Comparison of ENCODE assay signal across 16 cellular contexts in the genomic region with DNA sequence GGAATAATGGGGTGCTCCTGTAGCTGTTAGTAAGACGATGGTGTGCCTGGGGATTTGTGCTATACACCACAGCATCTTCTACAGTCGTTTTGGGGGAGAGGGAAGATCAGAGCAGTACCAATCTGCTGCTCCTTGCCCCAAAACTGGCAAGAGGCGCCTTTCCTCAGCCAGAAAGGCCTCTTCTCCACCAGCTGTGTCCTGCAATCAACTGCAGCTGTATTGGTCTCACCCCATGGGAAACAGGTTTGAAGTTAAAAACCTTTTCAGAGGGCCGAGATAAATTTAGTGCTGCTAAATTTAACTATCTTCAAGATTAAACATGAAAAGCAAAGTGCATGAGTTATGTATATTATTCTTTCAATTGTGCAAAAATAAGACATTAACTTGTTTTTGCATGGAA. TPM values are rescaled to one million over a fixed set of nuclear protein-coding genes. Genes with fewer than 3 reads are reported as not detected.
DNase-seq lines count a peak whose midpoint lies in the region; ATAC-seq, FAIRE-seq and TF ChIP-seq lines count a peak whose summit lies in the region.
"Had no signal": no experiment of that assay in that cellular context is flagged by ENCODE, and none has a peak within 500 bp of the region (broad histone marks: within the 10 kb centered on the region; RNA-seq: fewer than 3 reads in every experiment).

No MANE protein-coding gene starts in this region.

- CTCF ChIA-PET in activated B cell treated with CpG ODN at 0.5 μM for 24 hours (lab: Charles Lee) = interaction anchor here (0.8 kb wide), 1 partner anchor 911 kb away, joined by 4 read pairs; a partner anchor contains a TSS

- peak; percentile 70 for FAIRE-seq in GM12891 (lab: Jason Lieb, UNC)
- FAIRE-seq: A549 had no signal

- no peak overlapping the region for H3K27ac Mint-ChIP-seq in activated CD4-positive, alpha-beta T cell treated with anti-CD3 and anti-CD28 coated beads, Interleukin-2, amount 10 ng/mL, durations not matched to agents 24 days and 14 days
- H3K27ac Mint-ChIP-seq in activated B cell treated with CpG ODN at 0.5 μM for 24 hours = peak overlapping the region; percentile 71
- peak overlapping the region in 9 of 10 donors; percentile 40 to 97 (median 69) for H3K27ac Mint-ChIP-seq in naive thymus-derived CD8-positive, alpha-beta T cell

- peak; percentile 53 for DNase-seq in activated CD4-positive, alpha-beta T cell treated with anti-CD3 and anti-CD28 coated beads, Interleukin-2, amount 10 ng/mL, durations not matched to agents 24 days and 14 days
- no peak for DNase-seq in activated CD4-positive, alpha-beta T cell treated with anti-CD3 and anti-CD28 coated beads, Interleukin-2, amount 50 U/mL, for 1 hour
- DNase-seq in GM12891 (ENCODE audit: insufficient read length, low spot score) = no peak
- no peak for DNase-seq in activated B cell treated with CpG ODN at 0.5 μM for 24 hours
- DNase-seq in naive thymus-derived CD8-positive, alpha-beta T cell = no peak
- DNase-seq in mesenteric fat pad (ENCODE audit: low spot score) = no peak
- DNase-seq in NCI-H524 (lab: John Stamatoyannopoulos, UW) = no peak
- no peak for DNase-seq in NCI-H82 (lab: John Stamatoyannopoulos, UW)
- DNase-seq: activated CD4-positive, alpha-beta T cell treated with anti-CD3 and anti-CD28 coated beads for 48 hours; Caco-2; effector CD8-positive, alpha-beta T cell; NCI-H2107; NCI-H774; stimulated activated CD4-positive, alpha-beta T cell treated with anti-CD3 and anti-CD28 coated beads, Interleukin-15, amount 100 ng/mL, for 24 hours had no signal

- ATAC-seq in activated B cell treated with CpG ODN at 0.5 μM for 24 hours (ENCODE audit: low read depth) = no peak
- no peak for ATAC-seq in naive thymus-derived CD8-positive, alpha-beta T cell
- ATAC-seq: A549, left lobe of liver had no signal

- H3K4me3 Mint-ChIP-seq in activated CD4-positive, alpha-beta T cell treated with anti-CD3 and anti-CD28 coated beads, Interleukin-2, amount 10 ng/mL, durations not matched to agents 24 days and 14 days = peak overlapping the region; percentile 22
- peak overlapping the region; percentile 52 for H3K4me3 Mint-ChIP-seq in activated B cell treated with CpG ODN at 0.5 μM for 24 hours
- H3K4me3 Mint-ChIP-seq in naive thymus-derived CD8-positive, alpha-beta T cell = peak overlapping the region in 8 of 10 donors; percentile 15 to 89 (median 54)

- POLR2A ChIA-PET in activated B cell treated with CpG ODN at 0.5 μM for 24 hours (lab: Charles Lee) = interaction anchor here (0.6 to 9.1 kb wide), 6 partner anchors 15 to 780 kb away, joined by 4 to 219 read pairs (median 10); no protein-coding TSS in a partner anchor
- POLR2A ChIA-PET in naive thymus-derived CD8-positive, alpha-beta T cell (lab: Charles Lee) = interaction anchor here (0.7 to 5.7 kb wide), 5 partner anchors 14 to 828 kb away, joined by 3 to 87 read pairs (median 3); no protein-coding TSS in a partner anchor

- peaks cover 2% of the 10 kb centered on the region for H3K36me3 Mint-ChIP-seq in activated CD4-positive, alpha-beta T cell treated with anti-CD3 and anti-CD28 coated beads, Interleukin-2, amount 10 ng/mL, durations not matched to agents 24 days and 14 days (ENCODE audit: low read depth)
- H3K36me3 Mint-ChIP-seq in activated B cell treated with CpG ODN at 0.5 μM for 24 hours (ENCODE audit: low read depth) = no peaks in the 10 kb centered on the region
- no peaks in the 10 kb centered on the region for H3K36me3 Mint-ChIP-seq in naive thymus-derived CD8-positive, alpha-beta T cell

- peaks cover 24% of the 10 kb centered on the region for H3K4me1 Mint-ChIP-seq in activated CD4-positive, alpha-beta T cell treated with anti-CD3 and anti-CD28 coated beads, Interleukin-2, amount 10 ng/mL, durations not matched to agents 24 days and 14 days
- H3K4me1 Mint-ChIP-seq in activated B cell treated with CpG ODN at 0.5 μM for 24 hours = peaks cover 39% of the 10 kb centered on the region
- H3K4me1 Mint-ChIP-seq in naive thymus-derived CD8-positive, alpha-beta T cell = peaks cover 12 to 34% (median 25%) of the 10 kb centered on the region in 4 donors

- intact Hi-C loops in activated CD4-positive, alpha-beta T cell treated with anti-CD3 and anti-CD28 coated beads, Interleukin-2, amount 10 ng/mL, durations not matched to agents 24 days and 14 days (cut with micrococcal nuclease) = no loop called here
- intact Hi-C loops in activated B cell treated with CpG ODN at 0.5 μM for 24 hours (cut with micrococcal nuclease) = no loop called here

- no peak for TF ChIP-seq CTCF in activated B cell treated with CpG ODN at 0.5 μM for 24 hours (IDR thresholded peaks at IDR 0.05)

- TF ChIP-seq POLR2A in GM12891 (IDR thresholded peaks at IDR 0.05; ENCODE audit: low read depth, low read length) = no peak

- no peaks in the 10 kb centered on the region for H3K9me3 Mint-ChIP-seq in activated CD4-positive, alpha-beta T cell treated with anti-CD3 and anti-CD28 coated beads, Interleukin-2, amount 10 ng/mL, durations not matched to agents 24 days and 14 days
- no peaks in the 10 kb centered on the region for H3K9me3 Mint-ChIP-seq in activated B cell treated with CpG ODN at 0.5 μM for 24 hours
- H3K9me3 Mint-ChIP-seq in naive thymus-derived CD8-positive, alpha-beta T cell = no peaks in the 10 kb centered on the region

- no peaks in the 10 kb centered on the region for H3K27me3 Mint-ChIP-seq in activated CD4-positive, alpha-beta T cell treated with anti-CD3 and anti-CD28 coated beads, Interleukin-2, amount 10 ng/mL, durations not matched to agents 24 days and 14 days
- H3K27me3 Mint-ChIP-seq in activated B cell treated with CpG ODN at 0.5 μM for 24 hours = no peaks in the 10 kb centered on the region
- peaks cover 0 to 3% (median 0%) of the 10 kb centered on the region in 5 donors for H3K27me3 Mint-ChIP-seq in naive thymus-derived CD8-positive, alpha-beta T cell

TF ChIP-seq in GM12891, 5 proteins besides CTCF, POLR2A, EP300 and RAD21:
- TF ChIP-seq POU2F2 (IDR thresholded peaks at IDR 0.05; ENCODE audit: low read depth, low read length) (no peak), SPI1 (IDR thresholded peaks at IDR 0.05; ENCODE audit: low read depth, low read length) (no peak), TAF1 (IDR thresholded peaks at IDR 0.05; ENCODE audit: low read depth, low read length) (no peak)
TF ChIP-seq in GM12891: peak in this region for 0.

RNA-seq across cellular contexts. Expression of a gene that starts 1.2 kb away (rescaled TPM):
- total RNA-seq in activated CD4-positive, alpha-beta T cell treated with anti-CD3 and anti-CD28 coated beads, Interleukin-2, amount 10 ng/mL, durations not matched to agents 24 days and 14 days = 57.9 and 61.0 TPM in 2 replicates
- 54.7 TPM for polyA plus RNA-seq in GM12891 (2012; ENCODE audit: low read depth, missing spikeins)
- 92.3 and 103 TPM in 2 replicates for total RNA-seq in activated B cell treated with CpG ODN at 0.5 μM for 24 hours
- 10 to 100 TPM; 78.5 to 98.3 TPM for total RNA-seq in naive thymus-derived CD8-positive, alpha-beta T cell
- polyA plus RNA-seq in naive thymus-derived CD8-positive, alpha-beta T cell = 100 to 1,000 TPM; 101 to 118 (median 113) TPM
- total RNA-seq in mesenteric fat pad = 31.6 TPM
